19 cellular contexts compared by ENCODE assay signal in the genomic region with DNA sequence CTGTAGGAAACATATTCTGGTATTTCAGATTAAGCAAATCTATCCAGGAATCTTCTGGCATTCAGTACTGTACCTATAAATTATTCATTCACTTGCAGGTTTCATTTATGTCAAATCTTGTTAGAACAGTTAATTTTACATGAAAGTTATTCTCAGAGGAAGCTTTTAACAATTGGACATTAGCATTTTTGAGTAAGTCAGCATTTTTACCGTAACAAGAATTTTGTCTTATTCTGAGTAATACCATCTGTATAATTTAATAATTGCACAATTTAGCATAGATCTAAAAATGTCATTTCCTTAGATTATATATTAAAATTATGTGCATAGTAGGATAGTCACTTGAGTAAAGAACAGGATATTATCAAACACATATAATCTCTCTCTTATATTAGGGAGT.
DNase-seq lines count a peak whose midpoint lies in the region; ATAC-seq, FAIRE-seq and TF ChIP-seq lines count a peak whose summit lies in the region.
"Had no signal": no experiment of that assay in that cellular context is flagged by ENCODE, and none has a peak within 500 bp of the region (broad histone marks: within the 10 kb centered on the region; RNA-seq: fewer than 3 reads in every experiment).

No MANE protein-coding gene starts in this region.

- H2BK120ac ChIP-seq in IMR-90 (ENCODE audit: low read depth, low read length), result no peak overlapping the region

- POLR2A ChIA-PET in HepG2 (lab: Yijun Ruan, JAX), result no interaction called here
- POLR2A ChIA-PET in IMR-90 (lab: Charles Lee; ENCODE audit: unreplicated experiment), result no interaction called here
- POLR2A ChIA-PET in K562 (lab: Yijun Ruan, JAX), result no interaction called here

- no peaks in the 10 kb centered on the region for H3K79me1 ChIP-seq in IMR-90 (ENCODE audit: low read depth in 1 of 2, low read length in 2 of 2)

- no peaks in the 10 kb centered on the region for H3K27me3 ChIP-seq in HepG2 (ENCODE audit: control insufficient read depth in 1 of 2, insufficient read depth in 2 of 2, low read length in 2 of 2)
- no peaks in the 10 kb centered on the region for H3K27me3 ChIP-seq in right lobe of liver
- H3K27me3 ChIP-seq in IMR-90 (ENCODE audit: control insufficient read depth, insufficient read depth, low read length), result no peaks in the 10 kb centered on the region
- no peaks in the 10 kb centered on the region for H3K27me3 ChIP-seq in K562 (ENCODE audit: control insufficient read depth in 2 of 2, insufficient read depth in 2 of 2, low read length in 2 of 2)
- H3K27me3 ChIP-seq: BLaER1 treated with 17β-estradiol and CSF1 and Interleukin-3, amounts not matched to agents 10 nM and 100 nM had no signal

- no peak for TF ChIP-seq EP300 in HepG2 (IDR thresholded peaks at IDR 0.05; ENCODE audit: low read depth in 2 of 2, low read length in 2 of 2)
- TF ChIP-seq EP300 in HepG2 (CRISPR knock-in tag; IDR thresholded peaks at IDR 0.05; ENCODE audit: borderline replicate concordance), result no peak
- no peak for TF ChIP-seq EP300 in K562 (IDR thresholded peaks at IDR 0.05; ENCODE audit: low read length)

- CTCF ChIA-PET in HepG2 (lab: Yijun Ruan, JAX; ENCODE audit: low intra/inter-chr PET ratio, low total read pairs), result no interaction called here
- CTCF ChIA-PET in IMR-90 (lab: Yijun Ruan, JAX), result no interaction called here
- CTCF ChIA-PET in K562 (lab: Yijun Ruan, JAX; ENCODE audit: low intra/inter-chr PET ratio), result no interaction called here

- no peak overlapping the region for H3K14ac ChIP-seq in IMR-90 (replicated peaks; ENCODE audit: low read depth, low read length)

- no peak overlapping the region for H3K56ac ChIP-seq in IMR-90 (ENCODE audit: extremely low read depth, insufficient read depth, low read length)

- ATAC-seq in HepG2, result no peak
- ATAC-seq in right lobe of liver, result no peak
- ATAC-seq in IMR-90 (ENCODE audit: low read depth), result no peak
- no peak for ATAC-seq in K562
- ATAC-seq: CD8-positive, alpha-beta T cell had no signal

- H3K36me3 ChIP-seq in HepG2 (replicated peaks in 1 of 2; ENCODE audit: control insufficient read depth in 1 of 2, insufficient read depth in 2 of 2, low read length in 2 of 2), result no peaks in the 10 kb centered on the region
- H3K36me3 ChIP-seq in right lobe of liver, result no peaks in the 10 kb centered on the region
- H3K36me3 ChIP-seq in IMR-90 (ENCODE audit: control insufficient read depth, insufficient read depth, low read length), result no peaks in the 10 kb centered on the region
- no peaks in the 10 kb centered on the region for H3K36me3 ChIP-seq in K562 (ENCODE audit: control insufficient read depth, insufficient read depth, low read length)
- H3K36me3 ChIP-seq: BLaER1 treated with 17β-estradiol and CSF1 and Interleukin-3, amounts not matched to agents 10 nM and 100 nM had no signal

- WGBS in HepG2 (ENCODE audit: low lambda C conversion rate), result under 1% methylated on average over 1 of the region's 1 CpG
- WGBS in right lobe of liver (ENCODE audit: insufficient coverage, low coverage, low lambda C conversion rate, missing lambda C conversion rate), result 47% methylated on average over 1 of the region's 1 CpG
- no CpG with 5 or more reads among the region's 1 CpG for WGBS in IMR-90 (ENCODE audit: extremely low coverage in 2 of 2, insufficient read length in 1 of 2), 2 experiments
- 8% methylated on average over 1 of the region's 1 CpG for WGBS in K562 (ENCODE audit: insufficient coverage, low coverage, missing lambda C conversion rate)

- no peak overlapping the region for H4K8ac ChIP-seq in IMR-90 (ENCODE audit: low read depth in 2 of 2, low read length in 2 of 2)

- H3K9me3 ChIP-seq in HepG2 (ENCODE audit: low read length) (peaks cover 71% of the 10 kb centered on the region), right lobe of liver (no peaks in the 10 kb centered on the region), IMR-90 (ENCODE audit: control insufficient read depth, insufficient read depth, low read length) (no peaks in the 10 kb centered on the region), K562 (replicated peaks; ENCODE audit: control insufficient read depth, insufficient read depth, low read depth, low read length) (no peaks in the 10 kb centered on the region)
- H3K9me3 ChIP-seq: BLaER1 treated with 17β-estradiol and CSF1 and Interleukin-3, amounts not matched to agents 10 nM and 100 nM had no signal

- H2AK5ac ChIP-seq in IMR-90 (ENCODE audit: low read depth, low read length), result no peak overlapping the region

- FAIRE-seq in HepG2 (lab: Jason Lieb, UNC) (no peak), K562 (lab: Jason Lieb, UNC) (no peak)
- FAIRE-seq: D721Med, G401.6, GM12891 had no signal

- H2BK20ac ChIP-seq in IMR-90 (ENCODE audit: low read depth, low read length), result no peak overlapping the region

- H3K4me3 ChIP-seq in HepG2 (replicated peaks in 1 of 3; ENCODE audit: insufficient read depth in 1 of 3, low read depth in 2 of 3, low read length in 3 of 3), result no peak overlapping the region
- H3K4me3 ChIP-seq in right lobe of liver, result no peak overlapping the region
- H3K4me3 ChIP-seq in IMR-90 (ENCODE audit: insufficient read depth, low read depth, low read length), result no peak overlapping the region
- H3K4me3 ChIP-seq in K562, result no peak overlapping the region
- H3K4me3 ChIP-seq: BLaER1 treated with 17β-estradiol and CSF1 and Interleukin-3, amounts not matched to agents 10 nM and 100 nM had no signal

- TF ChIP-seq CTCF in HepG2 (CRISPR knock-in tag; IDR thresholded peaks at IDR 0.05) (no peak), right lobe of liver (IDR thresholded peaks at IDR 0.05) (no peak), IMR-90 (conservative IDR thresholded peaks at IDR 0.05; ENCODE audit: low read depth, low read length) (no peak), K562 (IDR thresholded peaks at IDR 0.05 in 2 of 3, conservative IDR thresholded peaks at IDR 0.05 in 1 of 3; ENCODE audit: insufficient read depth in 2 of 3, low read depth in 1 of 3, low read length in 3 of 3) (no peak)

- H4K20me1 ChIP-seq in HepG2 (ENCODE audit: insufficient read depth, low read length) (no peaks in the 10 kb centered on the region), IMR-90 (ENCODE audit: insufficient read depth, low read length) (no peaks in the 10 kb centered on the region), K562 (replicated peaks; ENCODE audit: control insufficient read depth, insufficient read depth, low read length) (no peaks in the 10 kb centered on the region)
- H4K20me1 ChIP-seq: BLaER1 treated with 17β-estradiol and CSF1 and Interleukin-3, amounts not matched to agents 10 nM and 100 nM had no signal

- dilution Hi-C loops in IMR-90 (cut with HindIII; ENCODE audit: low sequenced_read_pairs, unreplicated experiment), result no loop called here

- no peaks in the 10 kb centered on the region for H3K4me1 ChIP-seq in HepG2 (ENCODE audit: insufficient read depth, low read length)
- H3K4me1 ChIP-seq in right lobe of liver, result no peaks in the 10 kb centered on the region
- no peaks in the 10 kb centered on the region for H3K4me1 ChIP-seq in IMR-90 (ENCODE audit: control insufficient read depth, insufficient read depth, low read length)
- H3K4me1 ChIP-seq in K562 (replicated peaks in 1 of 2; ENCODE audit: control insufficient read depth in 2 of 2, insufficient read depth in 2 of 2, low read length in 2 of 2), result no peaks in the 10 kb centered on the region

- TF ChIP-seq POLR2A in HepG2 (IDR thresholded peaks at IDR 0.05; ENCODE audit: insufficient read depth in 1 of 2, low read depth in 2 of 2, low read length in 2 of 2) (no peak), right lobe of liver (IDR thresholded peaks at IDR 0.05) (no peak), IMR-90 (IDR thresholded peaks at IDR 0.05; ENCODE audit: low read depth, low read length) (no peak), K562 (conservative IDR thresholded peaks at IDR 0.05) (no peak)

- no peak overlapping the region for H2BK15ac ChIP-seq in IMR-90 (ENCODE audit: low read depth, low read length)

- no peak overlapping the region for H3K23ac ChIP-seq in IMR-90 (ENCODE audit: low read depth, low read length)

- H3K18ac ChIP-seq in IMR-90 (ENCODE audit: low read depth, low read length), result no peak overlapping the region

- in situ Hi-C loops in HepG2 (cut with HindIII; ENCODE audit: extremely low pct_ligation_motif_present, low pct_unique_long_range_greater_than_20kb), result no loop called here
- in situ Hi-C loops in IMR-90 (cut with MboI; ENCODE audit: low sequenced_read_pairs), result no loop called here
- in situ Hi-C loops in K562 (cut with MboI), result no loop called here

- H2AK9ac ChIP-seq in IMR-90 (replicated peaks; ENCODE audit: low read depth, low read length, poor library complexity), result no peak overlapping the region

- TF ChIP-seq RAD21 in HepG2 (CRISPR knock-in tag; IDR thresholded peaks at IDR 0.05), result no peak
- TF ChIP-seq RAD21 in IMR-90 (IDR thresholded peaks at IDR 0.05; ENCODE audit: low read length), result no peak
- no peak for TF ChIP-seq RAD21 in K562 (CRISPR knock-in tag; conservative IDR thresholded peaks at IDR 0.05 in 1 of 2, IDR thresholded peaks at IDR 0.05 in 1 of 2)

- H3K4ac ChIP-seq in IMR-90 (ENCODE audit: low read depth, low read length), result no peak overlapping the region

- H3K79me2 ChIP-seq in HepG2 (ENCODE audit: insufficient read depth, low read length) (no peaks in the 10 kb centered on the region), K562 (ENCODE audit: control insufficient read depth, insufficient read depth, low read length) (no peaks in the 10 kb centered on the region)

- BruUV-seq in HepG2 (replicated peaks; lab: Mats Ljungman, UMichigan) (no TSS peak), IMR-90 (replicated peaks; lab: Mats Ljungman, UMichigan) (no TSS peak), K562 (replicated peaks; lab: Mats Ljungman, UMichigan) (no TSS peak)

- no peak overlapping the region for H3K9ac ChIP-seq in HepG2 (ENCODE audit: insufficient read depth, low read depth, low read length)
- H3K9ac ChIP-seq in IMR-90 (ENCODE audit: low read depth, low read length), result no peak overlapping the region
- H3K9ac ChIP-seq in K562 (ENCODE audit: insufficient read depth in 1 of 2, low read depth in 2 of 2, low read length in 2 of 2), result no peak overlapping the region
- H3K9ac ChIP-seq: BLaER1 treated with 17β-estradiol and CSF1 and Interleukin-3, amounts not matched to agents 10 nM and 100 nM had no signal

- no peak overlapping the region for H4K5ac ChIP-seq in IMR-90 (ENCODE audit: low read depth, low read length)

- intact Hi-C loops in HepG2 (cut with micrococcal nuclease; ENCODE audit: unreplicated experiment) (no loop called here), right lobe of liver (cut with DNase I) (no loop called here), IMR-90 (cut with micrococcal nuclease) (no loop called here), K562 (cut with micrococcal nuclease) (no loop called here)

- H4K91ac ChIP-seq in IMR-90 (ENCODE audit: insufficient read depth, low read depth, low read length), result no peak overlapping the region

- no peak overlapping the region for H2BK5ac ChIP-seq in IMR-90 (ENCODE audit: low read depth, low read length, poor library complexity, severe bottlenecking)

- H3K27ac ChIP-seq in HepG2 (ENCODE audit: extremely low read length, insufficient read depth, low read length), result no peak overlapping the region
- H3K27ac ChIP-seq in right lobe of liver, result no peak overlapping the region
- H3K27ac ChIP-seq in IMR-90 (ENCODE audit: insufficient read depth, low read length), result no peak overlapping the region
- H3K27ac ChIP-seq in K562 (ENCODE audit: extremely low read depth, low read depth, low read length), result no peak overlapping the region
- H3K27ac ChIP-seq: 22Rv1; BLaER1 treated with 17β-estradiol and CSF1 and Interleukin-3, amounts not matched to agents 10 nM and 100 nM; C4-2B had no signal

- no peak for DNase-seq in HepG2 (ENCODE audit: low spot score)
- no peak for DNase-seq in right lobe of liver
- no peak for DNase-seq in IMR-90
- no peak for DNase-seq in K562 (ENCODE audit: extremely low read depth in 1 of 4, low spot score in 3 of 4)
- DNase-seq in GM19238 (ENCODE audit: insufficient read length, low spot score), result no peak
- DNase-seq in NCI-H2171 treated with DMSO at 0.1 percent for 48 hours (lab: John Stamatoyannopoulos, UW), result no peak
- DNase-seq: AML-193; Caco-2; Calu3; CD4-positive, alpha-beta T cell; CD8-positive, alpha-beta T cell; DMS79 treated with DMSO at 0.1 percent for 48 hours; GF-D8 had no signal

- H3K9me1 ChIP-seq in IMR-90 (ENCODE audit: insufficient read depth, low read length) (no peaks in the 10 kb centered on the region), K562 (ENCODE audit: control insufficient read depth, insufficient read depth, low read length) (no peaks in the 10 kb centered on the region)

- H3K4me2 ChIP-seq in HepG2 (ENCODE audit: low read depth, low read length) (no peak overlapping the region), IMR-90 (ENCODE audit: low read depth, low read length) (no peak overlapping the region), K562 (ENCODE audit: insufficient read depth, low read length) (no peak overlapping the region)
- H3K4me2 ChIP-seq: BLaER1 treated with 17β-estradiol and CSF1 and Interleukin-3, amounts not matched to agents 10 nM and 100 nM had no signal

- H2AFZ ChIP-seq in HepG2 (ENCODE audit: low read length) (no peak overlapping the region), IMR-90 (replicated peaks; ENCODE audit: low read length, poor library complexity) (no peak overlapping the region), K562 (ENCODE audit: low read depth, low read length) (no peak overlapping the region)
